Comparison of ENCODE assay signal across 22 cellular contexts in genomic region chr5:12934722-12935121, GRCh38.
DNase-seq lines count a peak whose midpoint lies in the region; ATAC-seq, FAIRE-seq and TF ChIP-seq lines count a peak whose summit lies in the region.
"Had no signal": no experiment of that assay in that cellular context is flagged by ENCODE, and none has a peak within 500 bp of the region (broad histone marks: within the 10 kb centered on the region; RNA-seq: fewer than 3 reads in every experiment).

No MANE protein-coding gene starts in this region.

- TF ChIP-seq CTCF in HepG2 (CRISPR knock-in tag; IDR thresholded peaks at IDR 0.05) (no peak), right lobe of liver (IDR thresholded peaks at IDR 0.05) (no peak), progenitor cell of endocrine pancreas (IDR thresholded peaks at IDR 0.05; ENCODE audit: unreplicated experiment) (no peak)

- H3K4me1 ChIP-seq in HepG2 (ENCODE audit: insufficient read depth, low read length) (no peaks in the 10 kb centered on the region), right lobe of liver (no peaks in the 10 kb centered on the region)
- H3K4me1 ChIP-seq: heart right ventricle had no signal

- H3K4me2 ChIP-seq in HepG2 (ENCODE audit: low read depth, low read length): no peak overlapping the region

- H3K27ac ChIP-seq in HepG2 (ENCODE audit: extremely low read length, insufficient read depth, low read length) (no peak overlapping the region), right lobe of liver (no peak overlapping the region)
- H3K27ac ChIP-seq: heart right ventricle had no signal

- intact Hi-C loops in HepG2 (cut with micrococcal nuclease; ENCODE audit: unreplicated experiment): no loop called here
- intact Hi-C loops in right lobe of liver (cut with DNase I): no loop called here

- ATAC-seq in HepG2 (no peak), right lobe of liver (no peak), HG02588 (IDR thresholded peaks at IDR 0.05; ENCODE audit: unreplicated experiment) (no peak)
- ATAC-seq: activated CD8-positive, alpha-beta T cell treated with anti-CD3 and anti-CD28 coated beads, Interleukin-2, amount 10 ng/mL, durations not matched to agents 7 days and 5 days; heart right ventricle had no signal

- no peaks in the 10 kb centered on the region for H3K27me3 Mint-ChIP-seq in progenitor cell of endocrine pancreas
- H3K27me3 Mint-ChIP-seq: activated B cell treated with CpG ODN at 0.5 μM for 24 hours; activated naive CD4-positive, alpha-beta T cell treated with anti-CD3 and anti-CD28 coated beads, Interleukin-2, amount 10 ng/mL, durations not matched to agents 7 days and 5 days; CD4-positive, alpha-beta memory T cell; central memory CD8-positive, alpha-beta T cell had no signal

- H3K36me3 ChIP-seq in HepG2 (replicated peaks in 1 of 2; ENCODE audit: control insufficient read depth in 1 of 2, insufficient read depth in 2 of 2, low read length in 2 of 2) (no peaks in the 10 kb centered on the region), right lobe of liver (no peaks in the 10 kb centered on the region)
- H3K36me3 ChIP-seq: heart right ventricle had no signal

- H3K36me3 Mint-ChIP-seq in progenitor cell of endocrine pancreas (ENCODE audit: insufficient read depth): no peaks in the 10 kb centered on the region
- H3K36me3 Mint-ChIP-seq: activated naive CD4-positive, alpha-beta T cell treated with anti-CD3 and anti-CD28 coated beads, Interleukin-2, amount 10 ng/mL, durations not matched to agents 7 days and 5 days; CD4-positive, alpha-beta memory T cell had no signal

- TF ChIP-seq POLR2A in HepG2 (IDR thresholded peaks at IDR 0.05; ENCODE audit: insufficient read depth in 1 of 2, low read depth in 2 of 2, low read length in 2 of 2) (no peak), right lobe of liver (IDR thresholded peaks at IDR 0.05) (no peak)

- in situ Hi-C loops in HepG2 (cut with HindIII; ENCODE audit: extremely low pct_ligation_motif_present, low pct_unique_long_range_greater_than_20kb): no loop called here

- no peak for TF ChIP-seq RAD21 in HepG2 (CRISPR knock-in tag; IDR thresholded peaks at IDR 0.05)

- FAIRE-seq in HepG2 (lab: Jason Lieb, UNC): no peak

- H3K4me3 Mint-ChIP-seq in progenitor cell of endocrine pancreas (ENCODE audit: low read depth): no peak overlapping the region
- H3K4me3 Mint-ChIP-seq: activated B cell treated with CpG ODN at 0.5 μM for 24 hours; activated CD8-positive, alpha-beta T cell treated with anti-CD3 and anti-CD28 coated beads, Interleukin-2, amount 10 ng/mL, durations not matched to agents 7 days and 5 days; activated naive CD4-positive, alpha-beta T cell treated with anti-CD3 and anti-CD28 coated beads, Interleukin-2, amount 10 ng/mL, durations not matched to agents 7 days and 5 days; CD4-positive, alpha-beta memory T cell; central memory CD8-positive, alpha-beta T cell; immature natural killer cell had no signal

- H3K27ac Mint-ChIP-seq in progenitor cell of endocrine pancreas: no peak overlapping the region
- H3K27ac Mint-ChIP-seq: activated B cell treated with CpG ODN at 0.5 μM for 24 hours; activated CD8-positive, alpha-beta T cell treated with anti-CD3 and anti-CD28 coated beads, Interleukin-2, amount 10 ng/mL, durations not matched to agents 7 days and 5 days; activated naive CD4-positive, alpha-beta T cell treated with anti-CD3 and anti-CD28 coated beads, Interleukin-2, amount 10 ng/mL, durations not matched to agents 7 days and 5 days; CD4-positive, alpha-beta memory T cell; immature natural killer cell had no signal

- TF ChIP-seq EP300 in HepG2 (IDR thresholded peaks at IDR 0.05; ENCODE audit: low read depth in 2 of 2, low read length in 2 of 2): no peak
- TF ChIP-seq EP300 in HepG2 (CRISPR knock-in tag; IDR thresholded peaks at IDR 0.05; ENCODE audit: borderline replicate concordance): no peak

- DNase-seq in HepG2 (ENCODE audit: low spot score) (no peak), right lobe of liver (no peak), NCI-H460 (ENCODE audit: extremely low read depth, low read depth) (peak; percentile 9), dermis microvascular lymphatic vessel endothelial cell (ENCODE audit: low read depth in 2 of 2) (peak; percentile 38 to 81), progenitor cell of endocrine pancreas (ENCODE audit: low spot score, unreplicated experiment) (no peak), activated T-cell treated with anti-CD3 and anti-CD28 coated beads for 4 hours (no peak)
- DNase-seq in stimulated activated CD4-positive, alpha-beta T cell treated with anti-CD3 and anti-CD28 coated beads, Interleukin-4, amount 100 ng/mL, for 24 hours: no peak
- DNase-seq: activated B cell treated with CpG ODN at 0.5 μM for 24 hours; activated CD8-positive, alpha-beta T cell treated with anti-CD3 and anti-CD28 coated beads, Interleukin-2, amount 10 ng/mL, durations not matched to agents 7 days and 5 days; activated naive CD4-positive, alpha-beta T cell treated with anti-CD3 and anti-CD28 coated beads, Interleukin-2, amount 10 ng/mL, durations not matched to agents 7 days and 5 days; activated T-cell treated with anti-CD3 and anti-CD28 coated beads, Interleukin-2, amount 50 U/mL, for 48 hours; anterior cingulate cortex; CD4-positive, alpha-beta memory T cell; effector CD8-positive, alpha-beta T cell; heart right ventricle; immature natural killer cell; NCI-H446 treated with DMSO at 0.1 percent for 48 hours; OCI-M1; retina; stimulated activated CD4-positive, alpha-beta T cell treated with anti-CD3 and anti-CD28 coated beads, Interleukin-12 subunit alpha, Interleukin-12 subunit beta, amount 100 ng/mL, for 4 hours had no signal

- CTCF ChIA-PET in HepG2 (lab: Yijun Ruan, JAX; ENCODE audit: low intra/inter-chr PET ratio, low total read pairs): no interaction called here

- no peaks in the 10 kb centered on the region for H3K4me1 Mint-ChIP-seq in progenitor cell of endocrine pancreas (ENCODE audit: low read depth)
- H3K4me1 Mint-ChIP-seq: activated B cell treated with CpG ODN at 0.5 μM for 24 hours; activated naive CD4-positive, alpha-beta T cell treated with anti-CD3 and anti-CD28 coated beads, Interleukin-2, amount 10 ng/mL, durations not matched to agents 7 days and 5 days; CD4-positive, alpha-beta memory T cell; central memory CD8-positive, alpha-beta T cell; immature natural killer cell had no signal

- H3K27me3 ChIP-seq in HepG2 (ENCODE audit: control insufficient read depth in 1 of 2, insufficient read depth in 2 of 2, low read length in 2 of 2): no peaks in the 10 kb centered on the region
- no peaks in the 10 kb centered on the region for H3K27me3 ChIP-seq in right lobe of liver
- H3K27me3 ChIP-seq: heart right ventricle had no signal

- H3K9me3 ChIP-seq in HepG2 (ENCODE audit: low read length): peaks cover 71% of the 10 kb centered on the region
- no peaks in the 10 kb centered on the region for H3K9me3 ChIP-seq in right lobe of liver

- H3K9me3 Mint-ChIP-seq in progenitor cell of endocrine pancreas (ENCODE audit: low read depth): no peaks in the 10 kb centered on the region

- no peaks in the 10 kb centered on the region for H3K79me2 ChIP-seq in HepG2 (ENCODE audit: insufficient read depth, low read length)

- no CpG with 5 or more reads among the region's 1 CpG for WGBS in HepG2 (ENCODE audit: low lambda C conversion rate)
- 57% methylated on average over 1 of the region's 1 CpG for WGBS in right lobe of liver (ENCODE audit: insufficient coverage, low coverage, low lambda C conversion rate, missing lambda C conversion rate)

- POLR2A ChIA-PET in HepG2 (lab: Yijun Ruan, JAX): no interaction called here

- BruUV-seq in HepG2 (replicated peaks; lab: Mats Ljungman, UMichigan): no TSS peak

- H3K9ac ChIP-seq in HepG2 (ENCODE audit: insufficient read depth, low read depth, low read length): no peak overlapping the region

- H4K20me1 ChIP-seq in HepG2 (ENCODE audit: insufficient read depth, low read length): no peaks in the 10 kb centered on the region

- H2AFZ ChIP-seq in HepG2 (ENCODE audit: low read length): no peak overlapping the region

- H3K4me3 ChIP-seq in HepG2 (replicated peaks in 1 of 3; ENCODE audit: insufficient read depth in 1 of 3, low read depth in 2 of 3, low read length in 3 of 3) (no peak overlapping the region), right lobe of liver (no peak overlapping the region)
- H3K4me3 ChIP-seq: heart right ventricle had no signal

TF ChIP-seq in HepG2, 621 proteins besides CTCF, POLR2A, EP300 and RAD21:
- TF ChIP-seq ZSCAN29 (CRISPR knock-in tag; conservative IDR thresholded peaks at IDR 0.05) (no peak), MZF1 (CRISPR knock-in tag; IDR thresholded peaks at IDR 0.05; ENCODE audit: borderline replicate concordance) (no peak), MAFF (IDR thresholded peaks at IDR 0.05; ENCODE audit: low read depth, low read length) (peak; percentile 24; the same call in 1 of the 2 replicates), NFE2L2 (IDR thresholded peaks at IDR 0.05; ENCODE audit: low read length) (peak; percentile 60), KAT2B (IDR thresholded peaks at IDR 0.05; ENCODE audit: borderline replicate concordance, low read depth, low read length) (no peak), ZNF264 (CRISPR knock-in tag; IDR thresholded peaks at IDR 0.05) (no peak), REXO4 (CRISPR knock-in tag; IDR thresholded peaks at IDR 0.05; ENCODE audit: borderline replicate concordance) (no peak), ZNF569 (CRISPR knock-in tag; IDR thresholded peaks at IDR 0.05; ENCODE audit: borderline replicate concordance) (no peak), MEF2D (CRISPR knock-in tag; IDR thresholded peaks at IDR 0.05) (no peak), PREB (CRISPR knock-in tag; IDR thresholded peaks at IDR 0.05) (no peak), ZNF101 (CRISPR knock-in tag; IDR thresholded peaks at IDR 0.05; ENCODE audit: borderline replicate concordance, low read depth) (no peak), ZSCAN20 (CRISPR knock-in tag; IDR thresholded peaks at IDR 0.05; ENCODE audit: borderline replicate concordance) (no peak)
- TF ChIP-seq, protein P1, sequence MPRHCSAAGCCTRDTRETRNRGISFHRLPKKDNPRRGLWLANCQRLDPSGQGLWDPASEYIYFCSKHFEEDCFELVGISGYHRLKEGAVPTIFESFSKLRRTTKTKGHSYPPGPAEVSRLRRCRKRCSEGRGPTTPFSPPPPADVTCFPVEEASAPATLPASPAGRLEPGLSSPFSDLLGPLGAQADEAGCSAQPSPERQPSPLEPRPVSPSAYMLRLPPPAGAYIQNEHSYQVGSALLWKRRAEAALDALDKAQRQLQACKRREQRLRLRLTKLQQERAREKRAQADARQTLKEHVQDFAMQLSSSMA (CRISPR knock-in tag; IDR thresholded peaks at IDR 0.05): no peak

Comparison
In these comparisons a context has a peak if more than half of its experiments do, and no peak if none do; other contexts are left out.
1. DNase-seq: peak in NCI-H460 (single experiment) and dermis microvascular lymphatic vessel endothelial cell (2 of 2); none in HepG2 (single experiment), right lobe of liver (0 of 3), progenitor cell of endocrine pancreas (single experiment), activated T-cell treated with anti-CD3 and anti-CD28 coated beads for 4 hours (single experiment) and stimulated activated CD4-positive, alpha-beta T cell treated with anti-CD3 and anti-CD28 coated beads, Interleukin-4, amount 100 ng/mL, for 24 hours (single experiment).